Comparison of ENCODE assay signal across 9 cellular contexts in genomic region chr6:2222275-2222842, GRCh38. TPM values are rescaled to one million over a fixed set of nuclear protein-coding genes. Genes with fewer than 3 reads are reported as not detected.
A peak's percentile ranks its signal among the peaks of the same experiment; 100 is the strongest.
DNase-seq lines count a peak whose midpoint lies in the region; ATAC-seq, FAIRE-seq and TF ChIP-seq lines count a peak whose summit lies in the region.
"Had no signal": no experiment of that assay in that cellular context is flagged by ENCODE, and none has a peak within 500 bp of the region (broad histone marks: within the 10 kb centered on the region; RNA-seq: fewer than 3 reads in every experiment).

No MANE protein-coding gene starts in this region.

- H3F3A ChIP-seq in neural progenitor cell (ENCODE audit: low read depth): peaks cover 15% of the 10 kb centered on the region

- no peaks in the 10 kb centered on the region for H3K9me3 ChIP-seq in KOPT-K1 (ENCODE audit: insufficient read depth, low read length, poor library complexity, severe bottlenecking)
- H3K9me3 ChIP-seq in mammary epithelial cell (replicated peaks; ENCODE audit: insufficient read depth, low read length): no peaks in the 10 kb centered on the region
- H3K9me3 ChIP-seq in neural progenitor cell (ENCODE audit: low read depth): no peaks in the 10 kb centered on the region

- ATAC-seq in GM21447 (IDR thresholded peaks at IDR 0.05; ENCODE audit: unreplicated experiment) (no peak), HG03196 (IDR thresholded peaks at IDR 0.05; ENCODE audit: unreplicated experiment) (no peak), HG03342 (IDR thresholded peaks at IDR 0.05; ENCODE audit: unreplicated experiment) (no peak)
- ATAC-seq: HCT116 had no signal

- peak; percentile 65 for DNase-seq in ELF-1 (ENCODE audit: low read depth, low spot score)
- DNase-seq in mammary epithelial cell: no peak
- peak; percentile 53 for DNase-seq in neural progenitor cell (ENCODE audit: low spot score)
- no peak for DNase-seq in H54 (ENCODE audit: insufficient read length, low spot score)

- intact Hi-C loops in mammary epithelial cell (cut with micrococcal nuclease): no loop called here

- H3K79me2 ChIP-seq in mammary epithelial cell (ENCODE audit: insufficient read depth, low read length) (peaks cover 51% of the 10 kb centered on the region), neural progenitor cell (ENCODE audit: low read depth) (no peaks in the 10 kb centered on the region)

- H3K9ac ChIP-seq in mammary epithelial cell (ENCODE audit: insufficient read depth, low read length): peak overlapping the region; percentile 76
- no peak overlapping the region for H3K9ac ChIP-seq in neural progenitor cell

- no peaks in the 10 kb centered on the region for H3K36me3 Mint-ChIP-seq in neural progenitor cell

- dilution Hi-C loops in mammary epithelial cell (cut with HindIII; ENCODE audit: low sequenced_read_pairs): no loop called here

- no TSS peak for BruUV-seq in mammary epithelial cell (replicated peaks; lab: Mats Ljungman, UMichigan)

- peak overlapping the region; percentile 87 for H2AFZ ChIP-seq in mammary epithelial cell (ENCODE audit: low read depth, low read length)
- no peak overlapping the region for H2AFZ ChIP-seq in neural progenitor cell (replicated peaks)

- H3K27ac Mint-ChIP-seq in neural progenitor cell: no peak overlapping the region

- H3K4me2 ChIP-seq in mammary epithelial cell (ENCODE audit: insufficient read depth, low read depth, low read length) (peak overlapping the region; percentile 95), neural progenitor cell (peak overlapping the region; percentile 72)

- peak overlapping the region; percentile 56 for H3K27ac ChIP-seq in KOPT-K1 (ENCODE audit: low read depth, low read length, poor library complexity, severe bottlenecking)
- H3K27ac ChIP-seq in mammary epithelial cell (ENCODE audit: insufficient read depth, low read depth, low read length): peak overlapping the region; percentile 52
- H3K27ac ChIP-seq in neural progenitor cell: peak overlapping the region; percentile 73

- CTCF ChIA-PET in mammary epithelial cell (lab: Charles Lee; ENCODE audit: low non-redundant PET): no interaction called here

- TF ChIP-seq POLR2A in H54 (IDR thresholded peaks at IDR 0.05; ENCODE audit: low read depth, low read length): no peak

- no peaks in the 10 kb centered on the region for H3K9me3 Mint-ChIP-seq in neural progenitor cell

- TF ChIP-seq CTCF in mammary epithelial cell (conservative IDR thresholded peaks at IDR 0.05 in 1 of 2, IDR thresholded peaks at IDR 0.05 in 1 of 2; ENCODE audit: extremely low read depth in 1 of 2, insufficient read depth in 1 of 2, low read depth in 1 of 2, low read length in 2 of 2) (no peak), neural progenitor cell (IDR thresholded peaks at IDR 0.05) (no peak)

- no peak overlapping the region for H3K4me3 Mint-ChIP-seq in neural progenitor cell

- H3K36me3 ChIP-seq in KOPT-K1 (ENCODE audit: insufficient read depth, low read length): no peaks in the 10 kb centered on the region
- no peaks in the 10 kb centered on the region for H3K36me3 ChIP-seq in mammary epithelial cell (ENCODE audit: insufficient read depth, low read length)
- no peaks in the 10 kb centered on the region for H3K36me3 ChIP-seq in neural progenitor cell

- in situ Hi-C loops in mammary epithelial cell (cut with MboI; ENCODE audit: low sequenced_read_pairs in 2 of 2): no loop called here

- H3K4me3 ChIP-seq in mammary epithelial cell (replicated peaks in 1 of 3; ENCODE audit: insufficient read depth in 1 of 3, low read depth in 2 of 3, low read length in 3 of 3): peak overlapping the region; percentile 36 to 75 (median 73)
- H3K4me3 ChIP-seq in neural progenitor cell: peak overlapping the region; percentile 18

- no peak for FAIRE-seq in H54 (lab: Jason Lieb, UNC)

- WGBS in mammary epithelial cell (ENCODE audit: low coverage, missing lambda C conversion rate): 21% methylated on average over 6 of the region's 6 CpGs

- H3K27me3 ChIP-seq in mammary epithelial cell (ENCODE audit: insufficient read depth, low read length) (no peaks in the 10 kb centered on the region), neural progenitor cell (no peaks in the 10 kb centered on the region)

- H3K4me1 ChIP-seq in mammary epithelial cell (ENCODE audit: insufficient read depth, low read length): peaks cover 11% of the 10 kb centered on the region
- H3K4me1 ChIP-seq in neural progenitor cell: peaks cover 17% of the 10 kb centered on the region

- H3K4me1 Mint-ChIP-seq in neural progenitor cell: no peaks in the 10 kb centered on the region

- no peaks in the 10 kb centered on the region for H3K27me3 Mint-ChIP-seq in neural progenitor cell (ENCODE audit: insufficient read depth, low read depth)

- H4K20me1 ChIP-seq in mammary epithelial cell (ENCODE audit: insufficient read depth, low read length) (no peaks in the 10 kb centered on the region), neural progenitor cell (ENCODE audit: low read depth) (no peaks in the 10 kb centered on the region)

RNA-seq across cellular contexts. Expression of gene GMDS, which starts 23.0 kb away (rescaled TPM):
- 10 to 100 TPM; 11.5 to 34.1 TPM for total RNA-seq in mammary epithelial cell
- polyA plus RNA-seq in mammary epithelial cell: 19.0 TPM
- 25.1 TPM for polyA minus RNA-seq in mammary epithelial cell
- 9.4 and 22.6 TPM in 2 replicates for total RNA-seq in neural progenitor cell (ENCODE audit: low replicate concordance)

Comparison
In these comparisons a context has a peak if more than half of its experiments do, and no peak if none do; other contexts are left out.
1. DNase-seq: peak in ELF-1 (single experiment) and neural progenitor cell (single experiment); none in mammary epithelial cell (single experiment) and H54 (single experiment).
2. Peak in every context shown above with its lines, with median percentiles within 50 percentile points of each other: H3K27ac ChIP-seq.